Comparison of ENCODE assay signal across 12 cellular contexts in the genomic region with DNA sequence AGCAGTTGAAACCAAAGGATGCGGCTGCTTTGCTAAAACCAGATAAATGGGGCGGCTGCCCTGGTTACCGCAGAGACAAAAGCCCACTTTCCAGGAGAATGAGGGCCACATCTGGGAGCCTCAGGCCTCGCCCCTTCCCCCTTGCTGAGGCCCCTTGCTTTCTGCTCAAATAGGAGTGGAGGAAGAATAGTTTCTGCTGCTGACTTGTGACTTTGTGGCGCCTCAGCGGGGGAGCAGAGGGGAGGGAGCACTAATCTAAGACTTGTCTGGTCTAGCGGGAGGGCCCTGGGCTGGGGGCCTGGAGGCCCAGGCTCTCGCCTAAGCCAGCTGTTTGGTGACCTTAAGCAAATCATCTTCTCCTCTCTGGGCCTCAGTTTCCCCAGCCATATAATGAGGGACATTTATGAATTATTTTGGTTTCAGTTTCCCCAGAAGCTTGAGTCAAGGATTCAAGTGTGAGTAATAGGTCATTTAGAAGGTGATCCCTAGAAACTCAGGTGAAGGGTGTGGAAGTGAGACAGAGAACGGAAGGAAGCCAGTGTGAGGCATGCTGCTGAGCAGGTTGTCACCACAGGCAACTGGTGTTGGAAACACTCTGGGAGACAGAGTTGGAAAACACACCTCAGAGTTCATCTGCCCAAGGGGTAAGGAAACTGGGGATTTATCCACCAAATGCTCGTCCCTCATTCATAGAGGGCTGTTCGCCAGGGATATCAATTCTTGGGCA. TPM values are rescaled to one million over a fixed set of nuclear protein-coding genes. Genes with fewer than 3 reads are reported as not detected.
DNase-seq lines count a peak whose midpoint lies in the region; ATAC-seq, FAIRE-seq and TF ChIP-seq lines count a peak whose summit lies in the region.
"Had no signal": no experiment of that assay in that cellular context is flagged by ENCODE, and none has a peak within 500 bp of the region (broad histone marks: within the 10 kb centered on the region; RNA-seq: fewer than 3 reads in every experiment).

No MANE protein-coding gene starts in this region.

- ATAC-seq in activated CD4-positive, CD25-positive, alpha-beta regulatory T cell treated with anti-CD3 and anti-CD28 coated beads, Interleukin-2, amount 50 U/mL, for 24 hours, result peak; percentile 22 to 33
- peak; percentile 92 for ATAC-seq in esophagus mucosa
- ATAC-seq: sciatic nerve had no signal

- H3K36me3 ChIP-seq in trophoblast cell (ENCODE audit: control insufficient read depth in 1 of 2, insufficient read depth in 2 of 2, low read length in 2 of 2) (no peaks in the 10 kb centered on the region), SK-N-SH (replicated peaks in 1 of 2; ENCODE audit: control insufficient read depth in 1 of 2, insufficient read depth in 2 of 2, low read length in 1 of 2) (no peaks in the 10 kb centered on the region)

- peaks cover 11% of the 10 kb centered on the region for H3K79me1 ChIP-seq in trophoblast cell (ENCODE audit: low read length)

- H3K9ac ChIP-seq in trophoblast cell (ENCODE audit: low read length) (no peak overlapping the region), SK-N-SH (no peak overlapping the region)

- WGBS in trophoblast cell (ENCODE audit: extremely low coverage, insufficient coverage, insufficient read length), result no CpG with 5 or more reads among the region's 11 CpGs
- 93% methylated on average over 10 of the region's 11 CpGs for WGBS in SK-N-SH (ENCODE audit: low lambda C conversion rate)

- in situ Hi-C loops in ACHN (cut with HindIII; ENCODE audit: low pct_ligation_motif_present, low pct_unique_long_range_greater_than_20kb, low sequenced_read_pairs), result no loop called here

- H4K12ac ChIP-seq in trophoblast cell (ENCODE audit: low read depth, low read length), result no peak overlapping the region

- DNase-seq in activated CD4-positive, CD25-positive, alpha-beta regulatory T cell treated with anti-CD3 and anti-CD28 coated beads, Interleukin-2, amount 50 U/mL, for 72 hours, result no peak
- DNase-seq in RCC 7860 (ENCODE audit: low spot score) (peak; percentile 22), trophoblast cell (peak; percentile 56 to 65), SK-N-SH (no peak), AG20443 (ENCODE audit: low spot score) (no peak), ACHN (no peak)
- DNase-seq: activated B cell treated with CpG ODN at 0.5 μM for 24 hours, kidney glomerular epithelial cell, NCI-H187 had no signal

- FAIRE-seq in RCC 7860 (lab: Jason Lieb, UNC), result no peak

- POLR2A ChIA-PET in SK-N-SH (lab: Yijun Ruan, JAX), result no interaction called here

- H3K14ac ChIP-seq in trophoblast cell (ENCODE audit: low read length), result no peak overlapping the region

- peaks cover 32% of the 10 kb centered on the region for H3F3A ChIP-seq in SK-N-SH (replicated peaks; ENCODE audit: insufficient read depth)

- no peaks in the 10 kb centered on the region for H3K9me2 ChIP-seq in SK-N-SH

- H3K4ac ChIP-seq in trophoblast cell (ENCODE audit: low read depth, low read length), result no peak overlapping the region

- H2BK120ac ChIP-seq in trophoblast cell (ENCODE audit: insufficient read depth, low read length, poor library complexity), result peak overlapping the region; percentile 20

- H3K4me2 ChIP-seq in trophoblast cell (ENCODE audit: low read length) (no peak overlapping the region), SK-N-SH (no peak overlapping the region)

- H3K27ac ChIP-seq in trophoblast cell (ENCODE audit: low read depth, low read length), result no peak overlapping the region
- H3K27ac ChIP-seq in SK-N-SH (ENCODE audit: low read depth in 2 of 2, low read length in 1 of 2), result no peak overlapping the region

- peak overlapping the region; percentile 7 for H4K91ac ChIP-seq in trophoblast cell (ENCODE audit: low read depth, low read length)

- H2AK5ac ChIP-seq in trophoblast cell (ENCODE audit: low read length), result no peak overlapping the region

- no peaks in the 10 kb centered on the region for H3K79me2 ChIP-seq in trophoblast cell (ENCODE audit: control insufficient read depth, insufficient read depth, low read length, poor library complexity)
- H3K79me2 ChIP-seq in SK-N-SH (ENCODE audit: insufficient read depth), result no peaks in the 10 kb centered on the region

- H3K4me3 ChIP-seq in trophoblast cell (ENCODE audit: low read depth, low read length), result no peak overlapping the region
- no peak overlapping the region for H3K4me3 ChIP-seq in SK-N-SH (ENCODE audit: low read depth in 2 of 2, low read length in 1 of 2)

- peaks cover 14 to 17% of the 10 kb centered on the region in 2 experiments for H3K4me1 ChIP-seq in trophoblast cell (ENCODE audit: control insufficient read depth in 1 of 2, insufficient read depth in 2 of 2, low read length in 2 of 2)
- H3K4me1 ChIP-seq in SK-N-SH (ENCODE audit: control insufficient read depth in 1 of 2, insufficient read depth in 2 of 2, low read depth in 1 of 2, low read length in 1 of 2), result peaks cover 18 to 24% of the 10 kb centered on the region in 2 experiments

- no peak for TF ChIP-seq CTCF in SK-N-SH (IDR thresholded peaks at IDR 0.05)

- no peak for TF ChIP-seq RAD21 in SK-N-SH (IDR thresholded peaks at IDR 0.05; ENCODE audit: low read length)

- no peak for TF ChIP-seq EP300 in SK-N-SH (IDR thresholded peaks at IDR 0.05; ENCODE audit: borderline replicate concordance in 1 of 2, low read depth in 1 of 2, low read length in 1 of 2)

- peak overlapping the region; percentile 65 for H2BK5ac ChIP-seq in trophoblast cell (ENCODE audit: low read depth, low read length, poor library complexity)

- H4K8ac ChIP-seq in trophoblast cell (ENCODE audit: low read depth, low read length), result no peak overlapping the region

- H3K23ac ChIP-seq in trophoblast cell (ENCODE audit: low read length), result no peak overlapping the region

- H3K9me3 ChIP-seq in trophoblast cell (ENCODE audit: insufficient read depth, low read depth, low read length) (peaks cover 2% of the 10 kb centered on the region), SK-N-SH (no peaks in the 10 kb centered on the region)

- H2AFZ ChIP-seq in trophoblast cell (ENCODE audit: insufficient read depth, low read length, poor library complexity), result no peak overlapping the region
- no peak overlapping the region for H2AFZ ChIP-seq in SK-N-SH (ENCODE audit: low read depth)

- peak overlapping the region; percentile 33 for H3K18ac ChIP-seq in trophoblast cell (ENCODE audit: low read length)

- H4K20me1 ChIP-seq in SK-N-SH (ENCODE audit: insufficient read depth), result no peaks in the 10 kb centered on the region

- CTCF ChIA-PET in SK-N-SH (lab: Yijun Ruan, JAX), result interaction anchor here (1.0 kb wide), 1 partner anchor 10 kb away, joined by 3 read pairs; no protein-coding TSS in a partner anchor

- H3K27me3 ChIP-seq in trophoblast cell (ENCODE audit: insufficient read depth, low read length) (no peaks in the 10 kb centered on the region), SK-N-SH (ENCODE audit: insufficient read depth) (no peaks in the 10 kb centered on the region)

- H2BK12ac ChIP-seq in trophoblast cell (ENCODE audit: low read length), result peak overlapping the region; percentile 37

TF ChIP-seq in SK-N-SH, 30 proteins besides CTCF, POLR2A, EP300 and RAD21:
- no peak for TF ChIP-seq SIN3A (IDR thresholded peaks at IDR 0.05; ENCODE audit: borderline replicate concordance, low read depth, low read length)
- no peak for TF ChIP-seq CHD2 (IDR thresholded peaks at IDR 0.05; ENCODE audit: low read length, partially characterized antibody)
- TF ChIP-seq, protein P1, sequence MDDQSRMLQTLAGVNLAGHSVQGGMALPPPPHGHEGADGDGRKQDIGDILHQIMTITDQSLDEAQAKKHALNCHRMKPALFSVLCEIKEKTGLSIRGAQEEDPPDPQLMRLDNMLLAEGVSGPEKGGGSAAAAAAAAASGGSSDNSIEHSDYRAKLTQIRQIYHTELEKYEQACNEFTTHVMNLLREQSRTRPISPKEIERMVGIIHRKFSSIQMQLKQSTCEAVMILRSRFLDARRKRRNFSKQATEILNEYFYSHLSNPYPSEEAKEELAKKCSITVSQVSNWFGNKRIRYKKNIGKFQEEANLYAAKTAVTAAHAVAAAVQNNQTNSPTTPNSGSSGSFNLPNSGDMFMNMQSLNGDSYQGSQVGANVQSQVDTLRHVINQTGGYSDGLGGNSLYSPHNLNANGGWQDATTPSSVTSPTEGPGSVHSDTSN (IDR thresholded peaks at IDR 0.05), result no peak
- TF ChIP-seq FOXM1 (IDR thresholded peaks at IDR 0.05; ENCODE audit: low read depth), result no peak
- TF ChIP-seq JUND (IDR thresholded peaks at IDR 0.05), result no peak
- TF ChIP-seq USF2 (IDR thresholded peaks at IDR 0.05; ENCODE audit: borderline replicate concordance, low read depth, low read length), result no peak
TF ChIP-seq in SK-N-SH: peak in this region for 0.

RNA-seq across cellular contexts. Expression of gene SMAD3, which starts 25.9 kb away (rescaled TPM):
- 35.6 TPM for total RNA-seq in esophagus mucosa
- 49.5 and 54.4 TPM in 2 replicates for polyA plus RNA-seq in trophoblast cell (2013)
- 18.0 and 19.5 TPM in 2 replicates for polyA plus RNA-seq in SK-N-SH (2012; rRNA removed)
- 12.0 and 14.6 TPM in 2 replicates for polyA plus RNA-seq in SK-N-SH (2012; cell fraction: cytosol; rRNA removed)
- 47.4 and 59.5 TPM in 2 replicates for polyA plus RNA-seq in SK-N-SH (2012; cell fraction: nucleus; rRNA removed)

Comparison
In these comparisons a context has a peak if more than half of its experiments do, and no peak if none do; other contexts are left out.
1. DNase-seq: peak in RCC 7860 (single experiment) and trophoblast cell (2 of 2); none in activated CD4-positive, CD25-positive, alpha-beta regulatory T cell treated with anti-CD3 and anti-CD28 coated beads, Interleukin-2, amount 50 U/mL, for 72 hours (single experiment), SK-N-SH (single experiment), AG20443 (single experiment) and ACHN (single experiment).